Comparison of ENCODE assay signal across 10 cellular contexts in genomic region chr14:103126873-103127304, GRCh38. TPM values are rescaled to one million over a fixed set of nuclear protein-coding genes. Genes with fewer than 3 reads are reported as not detected.
A peak's percentile ranks its signal among the peaks of the same experiment; 100 is the strongest.
DNase-seq lines count a peak whose midpoint lies in the region; ATAC-seq and TF ChIP-seq lines count a peak whose summit lies in the region.
"Had no signal": no experiment of that assay in that cellular context is flagged by ENCODE, and none has a peak within 500 bp of the region (broad histone marks: within the 10 kb centered on the region; RNA-seq: fewer than 3 reads in every experiment).

No MANE protein-coding gene starts in this region.

- peaks cover 40% of the 10 kb centered on the region for H3K27me3 Mint-ChIP-seq in WTC11 (ENCODE audit: low read depth)
- H3K27me3 Mint-ChIP-seq: dendritic cell treated with granulocyte-macrophage colony-stimulating factor and Interleukin-4, amounts not matched to agents 40 ng/mL and 50 ng/mL, for 4 days had no signal

- TF ChIP-seq CTCF in WTC11 (IDR thresholded peaks at IDR 0.05) (no peak), retinal pigment epithelial cell (conservative IDR thresholded peaks at IDR 0.05; ENCODE audit: low read depth, low read length) (no peak)

- H3K4me3 ChIP-seq in iPS-15b (ENCODE audit: low read depth, low read length) (no peak overlapping the region), retinal pigment epithelial cell (ENCODE audit: low read length) (peak overlapping the region; percentile 17)

- H3K36me3 Mint-ChIP-seq in WTC11, result no peaks in the 10 kb centered on the region

- H3K27me3 ChIP-seq in iPS-15b (ENCODE audit: control insufficient read depth, insufficient read depth, low read length), result peaks cover 19% of the 10 kb centered on the region

- CTCF ChIA-PET in WTC11 (lab: Charles Lee), result interaction anchor here (0.7 to 12.3 kb wide), 30 partner anchors 8 to 169 kb away, joined by 3 to 199 read pairs (median 5); no protein-coding TSS in a partner anchor

- H3K9me3 Mint-ChIP-seq in WTC11, result no peaks in the 10 kb centered on the region
- H3K9me3 Mint-ChIP-seq: dendritic cell treated with granulocyte-macrophage colony-stimulating factor and Interleukin-4, amounts not matched to agents 40 ng/mL and 50 ng/mL, for 4 days had no signal

- POLR2A ChIA-PET in WTC11 (lab: Charles Lee), result interaction anchor here (0.5 to 1.9 kb wide), 5 partner anchors 11 to 1356 kb away, joined by 3 to 5 read pairs (median 3); no protein-coding TSS in a partner anchor

- H3K36me3 ChIP-seq in iPS-15b (ENCODE audit: control insufficient read depth, insufficient read depth, low read length), result no peaks in the 10 kb centered on the region

- DNase-seq in GM03348 (ENCODE audit: low spot score) (peak; percentile 45), WTC11 (ENCODE audit: low spot score) (peak; percentile 81), retinal pigment epithelial cell (ENCODE audit: low read depth) (no peak), AML-193 (lab: John Stamatoyannopoulos, UW) (no peak), dedifferentiated amniotic fluid mesenchymal stem cell (ENCODE audit: extremely low spot score) (no peak), NCI-H1694 (lab: John Stamatoyannopoulos, UW) (no peak)
- no peak for DNase-seq in stimulated activated CD8-positive, alpha-beta memory T cell treated with anti-CD3 and anti-CD28 coated beads, Interleukin-4, amount 100 ng/mL, for 48 hours
- DNase-seq: activated CD4-positive, alpha-beta T cell treated with anti-CD3 and anti-CD28 coated beads for 48 hours had no signal

- H3K9ac ChIP-seq in iPS-15b (ENCODE audit: low read depth, low read length), result peak overlapping the region; percentile 60

- peak; percentile 70 for ATAC-seq in WTC11

- peaks cover 3% of the 10 kb centered on the region for H3K4me1 ChIP-seq in iPS-15b (ENCODE audit: control insufficient read depth, insufficient read depth, low read length)

- peak overlapping the region; percentile 46 for H3K4me3 Mint-ChIP-seq in WTC11

- H3K27ac Mint-ChIP-seq in WTC11, result no peak overlapping the region

- peaks cover 24% of the 10 kb centered on the region for H3K4me1 Mint-ChIP-seq in WTC11

- no peaks in the 10 kb centered on the region for H3K9me3 ChIP-seq in iPS-15b (ENCODE audit: control insufficient read depth, insufficient read depth, low read length)

TF ChIP-seq in WTC11, 78 proteins besides CTCF, POLR2A, EP300 and RAD21:
- TF ChIP-seq MAX (CRISPR knock-in tag; IDR thresholded peaks at IDR 0.05) (no peak), KAT7 (CRISPR knock-in tag; IDR thresholded peaks at IDR 0.05; ENCODE audit: borderline replicate concordance) (0 out of 2 replicates have a peak, but pooled peaks have one; percentile 63), ZNF219 (CRISPR knock-in tag; IDR thresholded peaks at IDR 0.05; ENCODE audit: borderline replicate concordance) (no peak), HMGXB4 (CRISPR knock-in tag; IDR thresholded peaks at IDR 0.05) (peak; percentile 34; the same call in 1 of the 2 replicates)

RNA-seq across cellular contexts. Expression of gene TNFAIP2, which starts 3.6 kb away (rescaled TPM):
- 19.6 to 25.2 TPM (median 24.1 TPM) in 3 replicates for total RNA-seq in WTC11 (2021)

RNA-seq across cellular contexts. Expression of gene EXOC3L4, which starts 32.4 kb away (rescaled TPM):
- 0.21 to 0.42 TPM (median 0.30 TPM) in 3 replicates for total RNA-seq in WTC11 (2021)

RNA-seq across cellular contexts. Expression of gene LBHD2, which starts 42.9 kb away (rescaled TPM):
- not detected in 3 replicates for total RNA-seq in WTC11 (2021)

Comparison
In these comparisons a context has a peak if more than half of its experiments do, and no peak if none do; other contexts are left out.
1. DNase-seq: peak in GM03348 (single experiment) and WTC11 (single experiment); none in retinal pigment epithelial cell (single experiment), stimulated activated CD8-positive, alpha-beta memory T cell treated with anti-CD3 and anti-CD28 coated beads, Interleukin-4, amount 100 ng/mL, for 48 hours (single experiment), AML-193 (0 of 2), dedifferentiated amniotic fluid mesenchymal stem cell (single experiment) and NCI-H1694 (single experiment).